11 cellular contexts compared by ENCODE assay signal in genomic region chr5:126471875-126472537, GRCh38. TPM values are rescaled to one million over a fixed set of nuclear protein-coding genes. Genes with fewer than 3 reads are reported as not detected.
DNase-seq lines count a peak whose midpoint lies in the region; ATAC-seq and TF ChIP-seq lines count a peak whose summit lies in the region.
"Had no signal": no experiment of that assay in that cellular context is flagged by ENCODE, and none has a peak within 500 bp of the region (broad histone marks: within the 10 kb centered on the region; RNA-seq: fewer than 3 reads in every experiment).

No MANE protein-coding gene starts in this region.

- 54% methylated on average over 3 of the region's 3 CpGs for whole genome bisulfite sequencing in hepatocyte (ENCODE audit: low lambda C conversion rate, missing lambda C conversion rate)

- H3K4me3 ChIP-seq in adipocyte (ENCODE audit: low read length): peak overlapping the region; percentile 23
- no peak overlapping the region for H3K4me3 ChIP-seq in hepatocyte
- H3K4me3 ChIP-seq in uterus: no peak overlapping the region
- H3K4me3 ChIP-seq: skin epidermis had no signal

- H4K20me1 ChIP-seq in hepatocyte (ENCODE audit: insufficient read depth, poor library complexity, severe bottlenecking): no peaks in the 10 kb centered on the region

- peaks cover 70% of the 10 kb centered on the region for H3K36me3 ChIP-seq in adipocyte (ENCODE audit: control insufficient read depth, insufficient read depth, low read length, severe bottlenecking)
- no peaks in the 10 kb centered on the region for H3K36me3 ChIP-seq in hepatocyte (replicated peaks; ENCODE audit: insufficient read depth, low read depth)
- no peaks in the 10 kb centered on the region for H3K36me3 ChIP-seq in uterus

- intact Hi-C loops in uterus (cut with DNase I; ENCODE audit: low total_unique reads): no loop called here

- peak overlapping the region; percentile 68 for H3K27ac ChIP-seq in hepatocyte
- peak overlapping the region; percentile 64 to 67 for H3K27ac ChIP-seq in uterus

- TF ChIP-seq POLR2A in uterus (IDR thresholded peaks at IDR 0.05): no peak

- no peak for TF ChIP-seq CTCF in hepatocyte (IDR thresholded peaks at IDR 0.05; ENCODE audit: poor library complexity)
- TF ChIP-seq CTCF in uterus (IDR thresholded peaks at IDR 0.05): no peak

- H3K9me3 ChIP-seq in adipocyte (ENCODE audit: control insufficient read depth, low read length): no peaks in the 10 kb centered on the region
- no peaks in the 10 kb centered on the region for H3K9me3 ChIP-seq in hepatocyte (ENCODE audit: low read depth)
- no peaks in the 10 kb centered on the region for H3K9me3 ChIP-seq in uterus

- no peak overlapping the region for H2AFZ ChIP-seq in hepatocyte

- no peaks in the 10 kb centered on the region for H3K79me2 ChIP-seq in hepatocyte

- H3K4me1 ChIP-seq in adipocyte (ENCODE audit: control insufficient read depth, insufficient read depth, low read length) (peaks cover 56% of the 10 kb centered on the region), hepatocyte (ENCODE audit: insufficient read depth) (peaks cover 21% of the 10 kb centered on the region), uterus (peaks cover 0 to 44% of the 10 kb centered on the region in 2 donors)

- H3K4me2 ChIP-seq in hepatocyte: peak overlapping the region; percentile 17

- no peaks in the 10 kb centered on the region for H3K9me2 ChIP-seq in hepatocyte (replicated peaks; ENCODE audit: insufficient read depth)

- H3K9ac ChIP-seq in adipocyte (ENCODE audit: low read length): peak overlapping the region; percentile 57

- ATAC-seq in GM19397 (IDR thresholded peaks at IDR 0.05; ENCODE audit: unreplicated experiment) (no peak), HG02885 (IDR thresholded peaks at IDR 0.05; ENCODE audit: poor library complexity, unreplicated experiment) (no peak)
- ATAC-seq: left ventricle myocardium superior; stimulated activated naive CD8-positive, alpha-beta T cell treated with anti-CD3 and anti-CD28 coated beads, Interleukin-15, amount 100 ng/mL, for 72 hours had no signal

- no peaks in the 10 kb centered on the region for H3K27me3 ChIP-seq in adipocyte (replicated peaks; ENCODE audit: control insufficient read depth, insufficient read depth, low read length)
- no peaks in the 10 kb centered on the region for H3K27me3 ChIP-seq in hepatocyte
- H3K27me3 ChIP-seq in uterus: no peaks in the 10 kb centered on the region

- DNase-seq in HCEC 1CT (peak; percentile 94), adipocyte (ENCODE audit: low read depth) (peak; percentile 82), hepatocyte (ENCODE audit: low spot score) (peak; percentile 44), uterus (no peak), Ammon's horn (ENCODE audit: low spot score) (no peak)
- DNase-seq: dermis blood vessel endothelial cell; left ventricle myocardium superior; stimulated activated naive CD8-positive, alpha-beta T cell treated with anti-CD3 and anti-CD28 coated beads, Interleukin-15, amount 100 ng/mL, for 72 hours had no signal

RNA-seq across cellular contexts. Expression of gene GRAMD2B, which starts 48.8 kb away (rescaled TPM):
- 24.4 and 32.5 TPM in 2 replicates for total RNA-seq in hepatocyte
- polyA plus RNA-seq in hepatocyte: 9.3 and 18.9 TPM in 2 replicates
- total RNA-seq in uterus: 10 to 100 TPM; 34.0 to 91.5 (median 58.8) TPM

Comparison
In these comparisons a context has a peak if more than half of its experiments do, and no peak if none do; other contexts are left out.
1. DNase-seq: peak in HCEC 1CT (single experiment), adipocyte (single experiment) and hepatocyte (single experiment); none in uterus (0 of 2) and Ammon's horn (single experiment).